In genomic region chr6:21496275-21496674, GRCh38 we compare ENCODE assay signal across 17 cellular contexts.
DNase-seq lines count a peak whose midpoint lies in the region; TF ChIP-seq lines count a peak whose summit lies in the region.
"Had no signal": no experiment of that assay in that cellular context is flagged by ENCODE, and none has a peak within 500 bp of the region (broad histone marks: within the 10 kb centered on the region; RNA-seq: fewer than 3 reads in every experiment).

No MANE protein-coding gene starts in this region.

- TF ChIP-seq RAD21 in SK-N-SH (IDR thresholded peaks at IDR 0.05; ENCODE audit: low read length): no peak

- TF ChIP-seq CTCF in SK-N-SH (IDR thresholded peaks at IDR 0.05) (no peak), fibroblast of lung (conservative IDR thresholded peaks at IDR 0.05 in 1 of 2, IDR thresholded peaks at IDR 0.05 in 1 of 2; ENCODE audit: low read depth in 1 of 2, low read length in 2 of 2) (no peak), neural progenitor cell (IDR thresholded peaks at IDR 0.05) (no peak), thyroid gland (IDR thresholded peaks at IDR 0.05) (no peak), glutamatergic neuron (IDR thresholded peaks at IDR 0.05; ENCODE audit: partially characterized antibody, unreplicated experiment) (no peak)

- H3K9ac ChIP-seq in SK-N-SH: no peak overlapping the region
- H3K9ac ChIP-seq in fibroblast of lung (ENCODE audit: insufficient read depth, low read length): no peak overlapping the region
- no peak overlapping the region for H3K9ac ChIP-seq in neural progenitor cell

- peak; percentile 35 for DNase-seq in SK-N-SH
- DNase-seq in fibroblast of lung (ENCODE audit: low read depth in 2 of 2): peak in 1 of 2 donors; percentile 40
- peak; percentile 14 for DNase-seq in neural progenitor cell (ENCODE audit: low spot score)
- DNase-seq in thyroid gland: peak; percentile 51 to 66
- no peak for DNase-seq in stimulated activated CD4-positive, alpha-beta T cell treated with anti-CD3 and anti-CD28 coated beads, Interleukin-4, amount 100 ng/mL, for 1 hour
- DNase-seq in GM19238 (ENCODE audit: insufficient read length, low spot score): no peak
- no peak for DNase-seq in glutamatergic neuron
- DNase-seq: BE2C, EL, Kasumi-1, NCI-H1417, NCI-H1694 treated with DMSO at 0.1 percent for 48 hours, NCI-H226, NCI-H524, NCI-H774, OCI-M1 had no signal

- no peaks in the 10 kb centered on the region for H4K20me1 ChIP-seq in SK-N-SH (ENCODE audit: insufficient read depth)
- H4K20me1 ChIP-seq in fibroblast of lung (ENCODE audit: control insufficient read depth, extremely low read depth, insufficient read depth, low read length): no peaks in the 10 kb centered on the region
- no peaks in the 10 kb centered on the region for H4K20me1 ChIP-seq in neural progenitor cell (ENCODE audit: low read depth)

- H3K4me1 ChIP-seq in SK-N-SH (ENCODE audit: control insufficient read depth in 1 of 2, insufficient read depth in 2 of 2, low read depth in 1 of 2, low read length in 1 of 2) (peaks cover 0 to 19% of the 10 kb centered on the region in 2 experiments; a peak in 2 of 4 replicates), fibroblast of lung (ENCODE audit: control insufficient read depth, extremely low read depth, insufficient read depth, low read length) (no peaks in the 10 kb centered on the region), neural progenitor cell (no peaks in the 10 kb centered on the region), thyroid gland (peaks cover 10 to 25% of the 10 kb centered on the region in 2 donors)

- no peak overlapping the region for H3K4me2 ChIP-seq in SK-N-SH
- H3K4me2 ChIP-seq in fibroblast of lung (ENCODE audit: extremely low read depth, insufficient read depth, low read length): peak overlapping the region; percentile 5
- no peak overlapping the region for H3K4me2 ChIP-seq in neural progenitor cell

- H3K9me3 Mint-ChIP-seq in neural progenitor cell: peaks cover 3% of the 10 kb centered on the region
- H3K9me3 Mint-ChIP-seq in glutamatergic neuron (ENCODE audit: unreplicated experiment): peaks cover 4% of the 10 kb centered on the region

- H3K27me3 ChIP-seq in SK-N-SH (ENCODE audit: insufficient read depth) (no peaks in the 10 kb centered on the region), fibroblast of lung (ENCODE audit: control insufficient read depth, insufficient read depth, low read length) (peaks cover 2% of the 10 kb centered on the region), neural progenitor cell (no peaks in the 10 kb centered on the region), thyroid gland (no peaks in the 10 kb centered on the region)
- H3K27me3 ChIP-seq: BE2C, SJSA1 had no signal

- H3K79me2 ChIP-seq in SK-N-SH (ENCODE audit: insufficient read depth) (no peaks in the 10 kb centered on the region), fibroblast of lung (ENCODE audit: control insufficient read depth, insufficient read depth, low read length) (no peaks in the 10 kb centered on the region), neural progenitor cell (ENCODE audit: low read depth) (no peaks in the 10 kb centered on the region)

- intact Hi-C loops in thyroid gland (cut with DNase I): no loop called here

- TF ChIP-seq POLR2A in thyroid gland (IDR thresholded peaks at IDR 0.05): no peak

- H3K4me3 ChIP-seq in SK-N-SH (ENCODE audit: low read depth in 2 of 2, low read length in 1 of 2): no peak overlapping the region
- H3K4me3 ChIP-seq in fibroblast of lung (replicated peaks in 1 of 4; ENCODE audit: control extremely low read depth in 1 of 4, insufficient read depth in 1 of 4, low read depth in 3 of 4, low read length in 4 of 4): no peak overlapping the region
- H3K4me3 ChIP-seq in neural progenitor cell: no peak overlapping the region
- H3K4me3 ChIP-seq in thyroid gland (replicated peaks in 1 of 3): no peak overlapping the region
- H3K4me3 ChIP-seq: SJSA1 had no signal

- WGBS in SK-N-SH (ENCODE audit: low lambda C conversion rate): 60% methylated on average over 3 of the region's 3 CpGs
- WGBS in thyroid gland, 2 donors: 30 to 32% methylated on average over 3 of the region's 3 CpGs

- H3K4me3 Mint-ChIP-seq in neural progenitor cell (no peak overlapping the region), glutamatergic neuron (ENCODE audit: unreplicated experiment) (no peak overlapping the region)

- H3K36me3 Mint-ChIP-seq in neural progenitor cell (no peaks in the 10 kb centered on the region), glutamatergic neuron (ENCODE audit: unreplicated experiment) (peaks cover 10% of the 10 kb centered on the region)

- no peak overlapping the region for H3K27ac Mint-ChIP-seq in neural progenitor cell
- no peak overlapping the region for H3K27ac Mint-ChIP-seq in glutamatergic neuron (ENCODE audit: unreplicated experiment)

- POLR2A ChIA-PET in SK-N-SH (lab: Yijun Ruan, JAX): no interaction called here

- peaks cover 14% of the 10 kb centered on the region for H3K4me1 Mint-ChIP-seq in neural progenitor cell
- no peaks in the 10 kb centered on the region for H3K4me1 Mint-ChIP-seq in glutamatergic neuron (ENCODE audit: low read depth, unreplicated experiment)

- CTCF ChIA-PET in SK-N-SH (lab: Yijun Ruan, JAX): interaction anchor here (1.1 kb wide), 1 partner anchor 92 kb away, joined by 3 read pairs; no protein-coding TSS in a partner anchor

- H2AFZ ChIP-seq in SK-N-SH (ENCODE audit: low read depth) (no peak overlapping the region), fibroblast of lung (ENCODE audit: low read length) (no peak overlapping the region), neural progenitor cell (replicated peaks) (peak overlapping the region; percentile 42)

- H3K9me2 ChIP-seq in SK-N-SH: no peaks in the 10 kb centered on the region

- H3K27me3 Mint-ChIP-seq in neural progenitor cell (ENCODE audit: insufficient read depth, low read depth) (peaks cover 5% of the 10 kb centered on the region), glutamatergic neuron (ENCODE audit: unreplicated experiment) (no peaks in the 10 kb centered on the region)

- H3K27ac ChIP-seq in SK-N-SH (ENCODE audit: low read depth in 2 of 2, low read length in 1 of 2): peak overlapping the region in 1 of 2 experiments; percentile 77; a peak in 2 of 4 replicates
- H3K27ac ChIP-seq in fibroblast of lung (ENCODE audit: insufficient read depth, low read length): no peak overlapping the region
- no peak overlapping the region for H3K27ac ChIP-seq in neural progenitor cell
- peak overlapping the region in 1 of 3 donors; percentile 28 for H3K27ac ChIP-seq in thyroid gland
- H3K27ac ChIP-seq: SJSA1 had no signal

- no peaks in the 10 kb centered on the region for H3K9me3 ChIP-seq in SK-N-SH
- no peaks in the 10 kb centered on the region for H3K9me3 ChIP-seq in fibroblast of lung (ENCODE audit: control insufficient read depth, insufficient read depth, low read depth, low read length)
- H3K9me3 ChIP-seq in neural progenitor cell (ENCODE audit: low read depth): no peaks in the 10 kb centered on the region
- H3K9me3 ChIP-seq in thyroid gland: no peaks in the 10 kb centered on the region
- H3K9me3 ChIP-seq: BE2C, SJSA1 had no signal

- H3F3A ChIP-seq in SK-N-SH (replicated peaks; ENCODE audit: insufficient read depth) (no peaks in the 10 kb centered on the region), neural progenitor cell (ENCODE audit: low read depth) (no peaks in the 10 kb centered on the region)

- H3K36me3 ChIP-seq in SK-N-SH (replicated peaks in 1 of 2; ENCODE audit: control insufficient read depth in 1 of 2, insufficient read depth in 2 of 2, low read length in 1 of 2): no peaks in the 10 kb centered on the region
- no peaks in the 10 kb centered on the region for H3K36me3 ChIP-seq in fibroblast of lung (ENCODE audit: control insufficient read depth, insufficient read depth, low read length)
- no peaks in the 10 kb centered on the region for H3K36me3 ChIP-seq in neural progenitor cell
- H3K36me3 ChIP-seq in thyroid gland: no peaks in the 10 kb centered on the region
- H3K36me3 ChIP-seq: BE2C, SJSA1 had no signal

- TF ChIP-seq EP300 in SK-N-SH (IDR thresholded peaks at IDR 0.05; ENCODE audit: borderline replicate concordance in 1 of 2, low read depth in 1 of 2, low read length in 1 of 2): no peak

TF ChIP-seq in SK-N-SH, 30 proteins besides CTCF, POLR2A, EP300 and RAD21 (continues in another document):
- TF ChIP-seq MAX (IDR thresholded peaks at IDR 0.05; ENCODE audit: low read depth): no peak
- no peak for TF ChIP-seq NFIC (IDR thresholded peaks at IDR 0.05; ENCODE audit: borderline replicate concordance)
- no peak for TF ChIP-seq TCF12 (IDR thresholded peaks at IDR 0.05)
- TF ChIP-seq TAF1 (IDR thresholded peaks at IDR 0.05; ENCODE audit: borderline replicate concordance, low read depth, low read length): no peak
- no peak for TF ChIP-seq PBX3 (IDR thresholded peaks at IDR 0.05)

Comparison
In these comparisons a context has a peak if more than half of its experiments do, and no peak if none do; other contexts are left out.
1. DNase-seq: peak in SK-N-SH (single experiment), neural progenitor cell (single experiment) and thyroid gland (2 of 2); none in stimulated activated CD4-positive, alpha-beta T cell treated with anti-CD3 and anti-CD28 coated beads, Interleukin-4, amount 100 ng/mL, for 1 hour (single experiment), GM19238 (single experiment) and glutamatergic neuron (single experiment).